Comparison of ENCODE assay signal across 12 cellular contexts in genomic region chr16:56298948-56299602, GRCh38.
DNase-seq lines count a peak whose midpoint lies in the region; ATAC-seq and TF ChIP-seq lines count a peak whose summit lies in the region.
"Had no signal": no experiment of that assay in that cellular context is flagged by ENCODE, and none has a peak within 500 bp of the region (broad histone marks: within the 10 kb centered on the region; RNA-seq: fewer than 3 reads in every experiment).

No MANE protein-coding gene starts in this region.

- H3K9me3 Mint-ChIP-seq in effector memory CD8-positive, alpha-beta T cell = no peaks in the 10 kb centered on the region
- H3K9me3 Mint-ChIP-seq: activated T-helper 2 cell treated with anti-CD3 and anti-CD28 coated beads, Interferon-gamma antibody, Interleukin-2, Interleukin-4, amounts not matched to agents 10 μg/mL and 5 μg/mL and 100 μg/mL, durations not matched to agents 14 hours and 24 hours and 36 hours had no signal

- no peak for ATAC-seq in effector memory CD8-positive, alpha-beta T cell (replicated peaks)
- ATAC-seq in right lobe of liver = peak; percentile 22 to 36 (median 30)

- TF ChIP-seq POLR2A in right lobe of liver (IDR thresholded peaks at IDR 0.05) = no peak

- no peak overlapping the region for H3K4me3 ChIP-seq in right lobe of liver
- H3K4me3 ChIP-seq: thoracic aorta had no signal

- no peak overlapping the region for H3K4me3 Mint-ChIP-seq in effector memory CD8-positive, alpha-beta T cell

- no peaks in the 10 kb centered on the region for H3K9me3 ChIP-seq in right lobe of liver
- H3K9me3 ChIP-seq: thoracic aorta had no signal

- H3K27me3 Mint-ChIP-seq in effector memory CD8-positive, alpha-beta T cell = no peaks in the 10 kb centered on the region

- peaks cover 10 to 19% of the 10 kb centered on the region in 2 donors for H3K4me1 Mint-ChIP-seq in effector memory CD8-positive, alpha-beta T cell (ENCODE audit: low read depth in 2 of 2)

- H3K27me3 ChIP-seq in right lobe of liver = no peaks in the 10 kb centered on the region

- 54% methylated on average over 5 of the region's 7 CpGs for WGBS in right lobe of liver (ENCODE audit: insufficient coverage, low coverage, low lambda C conversion rate, missing lambda C conversion rate)

- H3K36me3 ChIP-seq in right lobe of liver = no peaks in the 10 kb centered on the region
- H3K36me3 ChIP-seq: thoracic aorta had no signal

- H3K36me3 Mint-ChIP-seq in effector memory CD8-positive, alpha-beta T cell (ENCODE audit: insufficient read depth) = no peaks in the 10 kb centered on the region

- no peak for TF ChIP-seq CTCF in right lobe of liver (IDR thresholded peaks at IDR 0.05)

- no peak overlapping the region for H3K27ac ChIP-seq in right lobe of liver
- H3K27ac ChIP-seq: thoracic aorta had no signal

- intact Hi-C loops in right lobe of liver (cut with DNase I) = no loop called here

- DNase-seq in NCI-H345 treated with DMSO at 0.1 percent for 48 hours (lab: John Stamatoyannopoulos, UW; ENCODE audit: unreplicated experiment) (peak; percentile 38), right lobe of liver (no peak), superior temporal gyrus (ENCODE audit: extremely low spot score) (peak; percentile 95), DMS114 treated with DMSO at 0.1 percent for 48 hours (lab: John Stamatoyannopoulos, UW; ENCODE audit: unreplicated experiment) (no peak), DMS 273 (lab: John Stamatoyannopoulos, UW; ENCODE audit: unreplicated experiment) (no peak), KG1 (lab: John Stamatoyannopoulos, UW) (no peak)
- DNase-seq in effector memory CD8-positive, alpha-beta T cell = no peak
- DNase-seq: activated CD4-positive, CD25-positive, alpha-beta regulatory T cell; NCI-H1930; stimulated activated CD4-positive, alpha-beta T cell treated with anti-CD3 and anti-CD28 coated beads, Interleukin-1b, Interleukin-23, amount 100 ng/mL, for 48 hours had no signal

- peaks cover 0 to 6% (median 0%) of the 10 kb centered on the region in 4 donors for H3K4me1 ChIP-seq in right lobe of liver

- peak overlapping the region; percentile 4 to 23 for H3K27ac Mint-ChIP-seq in effector memory CD8-positive, alpha-beta T cell
- H3K27ac Mint-ChIP-seq: activated T-helper 2 cell treated with anti-CD3 and anti-CD28 coated beads, Interferon-gamma antibody, Interleukin-2, Interleukin-4, amounts not matched to agents 10 μg/mL and 5 μg/mL and 100 μg/mL, durations not matched to agents 14 hours and 24 hours and 36 hours had no signal

Comparison
In these comparisons a context has a peak if more than half of its experiments do, and no peak if none do; other contexts are left out.
1. DNase-seq: peak in NCI-H345 treated with DMSO at 0.1 percent for 48 hours (single experiment) and superior temporal gyrus (single experiment); none in effector memory CD8-positive, alpha-beta T cell (0 of 3), right lobe of liver (0 of 3), DMS114 treated with DMSO at 0.1 percent for 48 hours (single experiment), DMS 273 (single experiment) and KG1 (single experiment).